16 cellular contexts compared by ENCODE assay signal in the genomic region with DNA sequence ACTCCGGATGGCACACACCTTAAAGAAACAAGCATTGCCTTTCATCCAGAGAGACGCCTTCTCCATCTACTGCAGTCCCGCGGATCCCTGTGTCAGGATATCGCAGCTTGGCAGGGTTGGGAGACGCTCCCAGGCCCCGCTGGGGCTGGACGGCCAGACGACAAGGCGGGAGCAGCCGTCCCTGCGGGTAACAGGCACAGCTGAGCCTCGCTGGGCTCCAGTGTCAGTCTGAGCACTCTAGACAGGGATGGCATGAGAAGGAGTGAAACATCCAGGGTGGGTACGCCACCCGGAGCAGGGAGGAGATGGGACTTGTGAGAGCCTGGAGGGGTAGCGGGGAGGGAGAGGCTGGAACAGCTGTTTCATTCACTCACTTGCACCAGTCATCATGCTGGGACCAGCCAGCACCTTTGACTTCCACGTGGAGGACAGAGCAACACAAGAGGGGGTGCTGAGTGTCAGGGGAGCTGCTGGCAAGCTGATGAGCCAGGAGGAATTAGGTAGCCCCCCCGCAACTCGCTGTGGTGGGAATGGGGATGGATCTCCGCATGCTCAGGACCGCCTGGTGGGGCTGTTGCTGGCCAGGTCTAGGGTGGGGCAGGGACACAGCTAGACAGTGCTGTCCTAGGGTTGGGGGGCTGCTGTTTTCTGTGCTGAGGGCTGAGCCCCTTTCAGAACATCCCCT. TPM values are rescaled to one million over a fixed set of nuclear protein-coding genes. Genes with fewer than 3 reads are reported as not detected.
DNase-seq lines count a peak whose midpoint lies in the region; ATAC-seq and TF ChIP-seq lines count a peak whose summit lies in the region.
"Had no signal": no experiment of that assay in that cellular context is flagged by ENCODE, and none has a peak within 500 bp of the region (broad histone marks: within the 10 kb centered on the region; RNA-seq: fewer than 3 reads in every experiment).

No MANE protein-coding gene starts in this region.

- H3K27me3 ChIP-seq in osteoblast (ENCODE audit: insufficient read depth, low read length) (no peaks in the 10 kb centered on the region), upper lobe of right lung (no peaks in the 10 kb centered on the region)

- H3K27me3 Mint-ChIP-seq in activated T-cell treated with anti-CD3 and anti-CD28 coated beads, Interleukin-2, amount 50 U/mL, for 24 hours, result peaks cover 14% of the 10 kb centered on the region

- TF ChIP-seq CTCF in osteoblast (IDR thresholded peaks at IDR 0.05; ENCODE audit: extremely low read depth, low read depth, low read length) (no peak), upper lobe of right lung (IDR thresholded peaks at IDR 0.05) (no peak)

- H3K27ac ChIP-seq in osteoblast (ENCODE audit: low read depth, low read length), result no peak overlapping the region
- no peak overlapping the region for H3K27ac ChIP-seq in upper lobe of right lung

- no peaks in the 10 kb centered on the region for H3K9me3 ChIP-seq in osteoblast (ENCODE audit: low read depth, low read length)
- H3K9me3 ChIP-seq in upper lobe of right lung, result no peaks in the 10 kb centered on the region

- no peaks in the 10 kb centered on the region for H4K20me1 ChIP-seq in osteoblast (ENCODE audit: insufficient read depth, low read length)

- H3K4me1 ChIP-seq in osteoblast (ENCODE audit: insufficient read depth, low read length) (no peaks in the 10 kb centered on the region), upper lobe of right lung (no peaks in the 10 kb centered on the region)

- intact Hi-C loops in upper lobe of right lung (cut with DNase I), result no loop called here

- H3K9me3 Mint-ChIP-seq in activated T-cell treated with anti-CD3 and anti-CD28 coated beads, Interleukin-2, amount 50 U/mL, for 24 hours, result no peaks in the 10 kb centered on the region

- H3K4me1 Mint-ChIP-seq in activated T-cell treated with anti-CD3 and anti-CD28 coated beads, Interleukin-2, amount 50 U/mL, for 24 hours (ENCODE audit: low read depth), result peaks cover 5% of the 10 kb centered on the region
- H3K4me1 Mint-ChIP-seq: CD4-positive, alpha-beta memory T cell had no signal

- no peaks in the 10 kb centered on the region for H3K79me2 ChIP-seq in osteoblast (ENCODE audit: insufficient read depth, low read length)

- no peak overlapping the region for H2AFZ ChIP-seq in osteoblast (ENCODE audit: low read length)

- H3K36me3 Mint-ChIP-seq in activated T-cell treated with anti-CD3 and anti-CD28 coated beads, Interleukin-2, amount 50 U/mL, for 24 hours (ENCODE audit: low read depth), result no peaks in the 10 kb centered on the region

- no peak for DNase-seq in activated T-cell treated with anti-CD3 and anti-CD28 coated beads, Interleukin-2, amount 50 U/mL, for 24 hours
- no peak for DNase-seq in activated T-cell treated with anti-CD3 and anti-CD28 coated beads, Interleukin-2, amount 50 U/mL, for 1 hour
- DNase-seq in left lobe of liver (ENCODE audit: low spot score) (peak; percentile 44), osteoblast (ENCODE audit: insufficient read length, low spot score, missing footprints) (peak; percentile 55), upper lobe of right lung (peak; percentile 57), NCI-H2029 (lab: John Stamatoyannopoulos, UW) (no peak)
- no peak for DNase-seq in activated naive CD4-positive, alpha-beta T cell treated with Interleukin-2 at 50 U/mL for 16 hours
- DNase-seq: CD4-positive, alpha-beta memory T cell; Karpas-422; NCI-H1105 treated with DMSO at 0.1 percent for 48 hours; NCI-H187; NCI-H2171; NCI-H446; NK-92 treated with Interleukin-12 subunit alpha and Interleukin-12 subunit beta, amount 100 ng/mL, for 24 hours; OCI-M1 had no signal

- H3K4me3 ChIP-seq in osteoblast (ENCODE audit: insufficient read depth, low read length) (no peak overlapping the region), upper lobe of right lung (no peak overlapping the region)

- H3K27ac Mint-ChIP-seq in activated T-cell treated with anti-CD3 and anti-CD28 coated beads, Interleukin-2, amount 50 U/mL, for 24 hours, result peak overlapping the region; percentile 31

- no peak overlapping the region for H3K4me2 ChIP-seq in osteoblast (ENCODE audit: insufficient read depth, low read length)

- H3K36me3 ChIP-seq in osteoblast (ENCODE audit: insufficient read depth, low read length) (no peaks in the 10 kb centered on the region), upper lobe of right lung (no peaks in the 10 kb centered on the region)

- no peak overlapping the region for H3K4me3 Mint-ChIP-seq in activated T-cell treated with anti-CD3 and anti-CD28 coated beads, Interleukin-2, amount 50 U/mL, for 24 hours
- H3K4me3 Mint-ChIP-seq: CD4-positive, alpha-beta memory T cell had no signal

- no peak for ATAC-seq in left lobe of liver
- ATAC-seq in upper lobe of right lung, result no peak
- no peak for ATAC-seq in HG02885 (IDR thresholded peaks at IDR 0.05; ENCODE audit: poor library complexity, unreplicated experiment)

RNA-seq across cellular contexts. Expression of a gene that starts 31.6 kb away (rescaled TPM):
- total RNA-seq in left lobe of liver, result 22.2 TPM
- 7.1 and 9.8 TPM in 2 replicates for total RNA-seq in osteoblast
- 40.7 TPM for total RNA-seq in upper lobe of right lung

RNA-seq across cellular contexts. Expression of a gene that starts 49.3 kb away (rescaled TPM):
- total RNA-seq in left lobe of liver, result 33.9 TPM
- total RNA-seq in osteoblast, result 74.3 and 79.6 TPM in 2 replicates
- 78.5 TPM for total RNA-seq in upper lobe of right lung

Comparison
In these comparisons a context has a peak if more than half of its experiments do, and no peak if none do; other contexts are left out.
1. DNase-seq: peak in left lobe of liver (single experiment), osteoblast (single experiment) and upper lobe of right lung (single experiment); none in activated T-cell treated with anti-CD3 and anti-CD28 coated beads, Interleukin-2, amount 50 U/mL, for 24 hours (single experiment), activated T-cell treated with anti-CD3 and anti-CD28 coated beads, Interleukin-2, amount 50 U/mL, for 1 hour (single experiment), NCI-H2029 (single experiment) and activated naive CD4-positive, alpha-beta T cell treated with Interleukin-2 at 50 U/mL for 16 hours (single experiment).